In the genomic region with DNA sequence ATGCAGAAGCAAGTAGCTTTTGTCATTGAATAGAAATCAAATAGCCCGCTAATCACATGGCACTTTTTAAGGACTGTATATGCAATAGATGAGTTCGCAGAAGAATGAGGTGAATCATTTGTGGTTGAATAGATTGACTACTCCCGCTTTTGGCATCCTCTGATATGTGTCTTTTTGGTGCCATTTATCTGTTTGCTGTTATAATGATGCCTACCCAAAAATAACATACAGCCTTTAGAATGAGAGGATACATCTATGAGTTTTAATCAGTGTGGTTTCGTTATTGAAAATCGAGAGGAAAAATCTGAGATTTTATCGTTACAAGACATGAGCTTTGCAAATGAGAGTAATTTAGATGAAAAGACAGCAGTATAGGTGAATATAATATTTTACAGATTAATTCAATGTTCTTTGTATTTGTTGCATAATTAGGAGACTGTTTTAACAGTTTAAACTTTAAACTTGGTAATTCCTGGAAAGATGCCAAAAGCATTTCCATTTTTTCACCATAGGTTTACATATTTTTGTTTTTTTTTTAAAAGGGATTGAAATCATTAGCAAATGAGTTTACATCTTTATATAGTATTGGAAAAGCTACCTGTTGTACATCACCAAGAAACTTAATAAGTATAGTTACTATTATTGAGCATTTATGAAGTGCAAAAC, we compare ENCODE assay signal across 8 cellular contexts. TPM values are rescaled to one million over a fixed set of nuclear protein-coding genes. Genes with fewer than 3 reads are reported as not detected.
A peak's percentile ranks its signal among the peaks of the same experiment; 100 is the strongest.
DNase-seq lines count a peak whose midpoint lies in the region; ATAC-seq lines count a peak whose summit lies in the region.

No MANE protein-coding gene starts in this region.

- CTCF ChIA-PET in activated CD8-positive, alpha-beta T cell treated with anti-CD3 and anti-CD28 coated beads, Interleukin-2, amount 10 ng/mL, durations not matched to agents 7 days and 5 days (lab: Charles Lee): interaction anchor here (0.7 to 4.1 kb wide), 16 partner anchors 9 to 263 kb away, joined by 3 to 22 read pairs (median 4); a partner anchor contains a TSS

- no peak for ATAC-seq in activated CD8-positive, alpha-beta T cell treated with anti-CD3 and anti-CD28 coated beads, Interleukin-2, amount 10 ng/mL, durations not matched to agents 7 days and 5 days

- H3K4me3 Mint-ChIP-seq in activated CD8-positive, alpha-beta T cell treated with anti-CD3 and anti-CD28 coated beads, Interleukin-2, amount 10 ng/mL, durations not matched to agents 7 days and 5 days: peak overlapping the region; percentile 81
- peak overlapping the region; percentile 93 for H3K4me3 Mint-ChIP-seq in stimulated activated naive CD8-positive, alpha-beta T cell treated with anti-CD3 and anti-CD28 coated beads, Interleukin-15, Interleukin-2, amounts not matched to agents 100 ng/mL and 50 ng/mL, for 24 hours

- H3K9me3 Mint-ChIP-seq in activated CD8-positive, alpha-beta T cell treated with anti-CD3 and anti-CD28 coated beads, Interleukin-2, amount 10 ng/mL, durations not matched to agents 7 days and 5 days (ENCODE audit: insufficient read depth): no peaks in the 10 kb centered on the region
- no peaks in the 10 kb centered on the region for H3K9me3 Mint-ChIP-seq in stimulated activated naive CD8-positive, alpha-beta T cell treated with anti-CD3 and anti-CD28 coated beads, Interleukin-15, Interleukin-2, amounts not matched to agents 100 ng/mL and 50 ng/mL, for 24 hours

- H3K9ac ChIP-seq in BLaER1 treated with 17β-estradiol and CSF1 and Interleukin-3, amounts not matched to agents 10 nM and 100 nM: peak overlapping the region; percentile 89 to 98 (median 95)
- H3K9ac ChIP-seq in HUES6 (ENCODE audit: low read length): no peak overlapping the region
- no peak overlapping the region for H3K9ac ChIP-seq in iPS-15b (ENCODE audit: low read depth, low read length)

- DNase-seq in activated CD8-positive, alpha-beta T cell treated with anti-CD3 and anti-CD28 coated beads, Interleukin-2, amount 10 ng/mL, durations not matched to agents 7 days and 5 days: no peak
- DNase-seq in NCI-H2227 treated with DMSO at 0.1 percent for 48 hours (lab: John Stamatoyannopoulos, UW): no peak
- no peak for DNase-seq in NCI-H146 (lab: John Stamatoyannopoulos, UW)
- no peak for DNase-seq in NCI-H1436 treated with DMSO at 0.1 percent for 48 hours (lab: John Stamatoyannopoulos, UW)

- peak overlapping the region; percentile 91 for H3K27ac Mint-ChIP-seq in activated CD8-positive, alpha-beta T cell treated with anti-CD3 and anti-CD28 coated beads, Interleukin-2, amount 10 ng/mL, durations not matched to agents 7 days and 5 days
- H3K27ac Mint-ChIP-seq in stimulated activated naive CD8-positive, alpha-beta T cell treated with anti-CD3 and anti-CD28 coated beads, Interleukin-15, Interleukin-2, amounts not matched to agents 100 ng/mL and 50 ng/mL, for 24 hours: peak overlapping the region; percentile 93

- POLR2A ChIA-PET in activated CD8-positive, alpha-beta T cell treated with anti-CD3 and anti-CD28 coated beads, Interleukin-2, amount 10 ng/mL, durations not matched to agents 7 days and 5 days (lab: Charles Lee): interaction anchor here (0.6 to 4.7 kb wide), 16 partner anchors 10 to 1183 kb away, joined by 3 to 52 read pairs (median 6); a partner anchor contains a TSS

- H3K27ac ChIP-seq in BLaER1 treated with 17β-estradiol and CSF1 and Interleukin-3, amounts not matched to agents 10 nM and 100 nM: peak overlapping the region; percentile 88 to 97 (median 92); a peak in 20 of 22 replicates
- H3K27ac ChIP-seq in HUES6 (ENCODE audit: low read depth, low read length): no peak overlapping the region

- H3K36me3 ChIP-seq in BLaER1 treated with 17β-estradiol and CSF1 and Interleukin-3, amounts not matched to agents 10 nM and 100 nM: peaks cover 0 to 37% (median 10%) of the 10 kb centered on the region in 11 experiments; a peak in 15 of 22 replicates
- H3K36me3 ChIP-seq in HUES6 (ENCODE audit: control insufficient read depth, insufficient read depth, low read length): no peaks in the 10 kb centered on the region
- H3K36me3 ChIP-seq in iPS-15b (ENCODE audit: control insufficient read depth, insufficient read depth, low read length): no peaks in the 10 kb centered on the region

- H3K4me3 ChIP-seq in BLaER1 treated with 17β-estradiol and CSF1 and Interleukin-3, amounts not matched to agents 10 nM and 100 nM: peak overlapping the region; percentile 86 to 99 (median 92)
- H3K4me3 ChIP-seq in HUES6 (ENCODE audit: low read depth, low read length) (peak overlapping the region; percentile 96), iPS-15b (ENCODE audit: low read depth, low read length) (peak overlapping the region; percentile 78)

- H3K4me1 Mint-ChIP-seq in activated CD8-positive, alpha-beta T cell treated with anti-CD3 and anti-CD28 coated beads, Interleukin-2, amount 10 ng/mL, durations not matched to agents 7 days and 5 days (ENCODE audit: low read depth): peaks cover 45% of the 10 kb centered on the region
- peaks cover 62% of the 10 kb centered on the region for H3K4me1 Mint-ChIP-seq in stimulated activated naive CD8-positive, alpha-beta T cell treated with anti-CD3 and anti-CD28 coated beads, Interleukin-15, Interleukin-2, amounts not matched to agents 100 ng/mL and 50 ng/mL, for 24 hours (ENCODE audit: low read depth)

- peaks cover 0 to 42% (median 33%) of the 10 kb centered on the region in 11 experiments; a peak in 17 of 22 replicates for H3K27me3 ChIP-seq in BLaER1 treated with 17β-estradiol and CSF1 and Interleukin-3, amounts not matched to agents 10 nM and 100 nM
- H3K27me3 ChIP-seq in HUES6 (ENCODE audit: control insufficient read depth, insufficient read depth, low read length): peaks cover 32% of the 10 kb centered on the region
- peaks cover 43% of the 10 kb centered on the region for H3K27me3 ChIP-seq in iPS-15b (ENCODE audit: control insufficient read depth, insufficient read depth, low read length)

- peaks cover 60% of the 10 kb centered on the region for H3K36me3 Mint-ChIP-seq in activated CD8-positive, alpha-beta T cell treated with anti-CD3 and anti-CD28 coated beads, Interleukin-2, amount 10 ng/mL, durations not matched to agents 7 days and 5 days (ENCODE audit: low read depth)
- H3K36me3 Mint-ChIP-seq in stimulated activated naive CD8-positive, alpha-beta T cell treated with anti-CD3 and anti-CD28 coated beads, Interleukin-15, Interleukin-2, amounts not matched to agents 100 ng/mL and 50 ng/mL, for 24 hours (ENCODE audit: low read depth): peaks cover 55% of the 10 kb centered on the region

- no peaks in the 10 kb centered on the region for H3K27me3 Mint-ChIP-seq in activated CD8-positive, alpha-beta T cell treated with anti-CD3 and anti-CD28 coated beads, Interleukin-2, amount 10 ng/mL, durations not matched to agents 7 days and 5 days (ENCODE audit: low read depth)
- peaks cover 6% of the 10 kb centered on the region for H3K27me3 Mint-ChIP-seq in stimulated activated naive CD8-positive, alpha-beta T cell treated with anti-CD3 and anti-CD28 coated beads, Interleukin-15, Interleukin-2, amounts not matched to agents 100 ng/mL and 50 ng/mL, for 24 hours

- peaks cover 35 to 63% (median 59%) of the 10 kb centered on the region in 11 experiments; a peak in 21 of 22 replicates for H4K20me1 ChIP-seq in BLaER1 treated with 17β-estradiol and CSF1 and Interleukin-3, amounts not matched to agents 10 nM and 100 nM

- peaks cover 0 to 62% (median 20%) of the 10 kb centered on the region in 10 experiments; a peak in 18 of 20 replicates for H3K4me1 ChIP-seq in BLaER1 treated with 17β-estradiol and CSF1 and Interleukin-3, amounts not matched to agents 10 nM and 100 nM
- H3K4me1 ChIP-seq in HUES6 (ENCODE audit: control insufficient read depth, insufficient read depth, low read length) (peaks cover 24% of the 10 kb centered on the region), iPS-15b (ENCODE audit: control insufficient read depth, insufficient read depth, low read length) (peaks cover 2% of the 10 kb centered on the region)

- peaks cover 0 to 5% (median under 1%) of the 10 kb centered on the region in 11 experiments; a peak in 9 of 22 replicates for H3K9me3 ChIP-seq in BLaER1 treated with 17β-estradiol and CSF1 and Interleukin-3, amounts not matched to agents 10 nM and 100 nM (replicated peaks in 1 of 11)
- no peaks in the 10 kb centered on the region for H3K9me3 ChIP-seq in HUES6 (ENCODE audit: control insufficient read depth, insufficient read depth, low read depth, low read length)
- H3K9me3 ChIP-seq in iPS-15b (ENCODE audit: control insufficient read depth, insufficient read depth, low read length): no peaks in the 10 kb centered on the region

- peak overlapping the region; percentile 76 to 98 (median 90) for H3K4me2 ChIP-seq in BLaER1 treated with 17β-estradiol and CSF1 and Interleukin-3, amounts not matched to agents 10 nM and 100 nM

RNA-seq across cellular contexts. Expression of a gene that starts 1.8 kb away (rescaled TPM):
- total RNA-seq in activated CD8-positive, alpha-beta T cell treated with anti-CD3 and anti-CD28 coated beads, Interleukin-2, amount 10 ng/mL, durations not matched to agents 7 days and 5 days: 10 to 100 TPM; 74.8 to 81.4 TPM

Comparison
In these comparisons a context has a peak if more than half of its experiments do, and no peak if none do; other contexts are left out.
1. H3K9ac ChIP-seq: peak in BLaER1 treated with 17β-estradiol and CSF1 and Interleukin-3, amounts not matched to agents 10 nM and 100 nM (11 of 11); none in HUES6 (single experiment) and iPS-15b (single experiment).
2. Peak in every context shown above with its lines, with median percentiles within 50 percentile points of each other: H3K4me3 ChIP-seq.